Comparison of ENCODE assay signal across 16 cellular contexts in genomic region chr18:62566818-62567217, GRCh38. TPM values are rescaled to one million over a fixed set of nuclear protein-coding genes. Genes with fewer than 3 reads are reported as not detected.
DNase-seq lines count a peak whose midpoint lies in the region; ATAC-seq, FAIRE-seq and TF ChIP-seq lines count a peak whose summit lies in the region.
"Had no signal": no experiment of that assay in that cellular context is flagged by ENCODE, and none has a peak within 500 bp of the region (broad histone marks: within the 10 kb centered on the region; RNA-seq: fewer than 3 reads in every experiment).

No MANE protein-coding gene starts in this region.

- DNase-seq in HepG2 (ENCODE audit: low spot score) (no peak), right lobe of liver (no peak), IMR-90 (no peak), small intestine (no peak), NCI-H1930 (lab: John Stamatoyannopoulos, UW) (no peak)
- DNase-seq in activated CD4-positive, alpha-beta T cell treated with anti-CD3 and anti-CD28 coated beads for 48 hours = no peak
- DNase-seq: DMS79 treated with DMSO at 0.1 percent for 48 hours, H9 had no signal

- H3K9me3 ChIP-seq in HepG2 (ENCODE audit: low read length) = no peaks in the 10 kb centered on the region
- no peaks in the 10 kb centered on the region for H3K9me3 ChIP-seq in right lobe of liver
- H3K9me3 ChIP-seq in IMR-90 (ENCODE audit: control insufficient read depth, insufficient read depth, low read length) = no peaks in the 10 kb centered on the region
- no peaks in the 10 kb centered on the region for H3K9me3 ChIP-seq in small intestine (ENCODE audit: control insufficient read depth, low read depth)
- H3K9me3 ChIP-seq: Caco-2 had no signal

- TF ChIP-seq RAD21 in HepG2 (CRISPR knock-in tag; IDR thresholded peaks at IDR 0.05) (no peak), IMR-90 (IDR thresholded peaks at IDR 0.05; ENCODE audit: low read length) (no peak)

- no peak overlapping the region for H2AK9ac ChIP-seq in IMR-90 (replicated peaks; ENCODE audit: low read depth, low read length, poor library complexity)

- H2BK15ac ChIP-seq in IMR-90 (ENCODE audit: low read depth, low read length) = no peak overlapping the region

- H2BK20ac ChIP-seq in IMR-90 (ENCODE audit: low read depth, low read length) = no peak overlapping the region

- no peak overlapping the region for H3K23ac ChIP-seq in IMR-90 (ENCODE audit: low read depth, low read length)

- CTCF ChIA-PET in HepG2 (lab: Yijun Ruan, JAX; ENCODE audit: low intra/inter-chr PET ratio, low total read pairs) = interaction anchor here (1.2 kb wide), 1 partner anchor 141 kb away, joined by 5 read pairs; no protein-coding TSS in a partner anchor
- CTCF ChIA-PET in IMR-90 (lab: Yijun Ruan, JAX) = interaction anchor here (1.0 kb wide), 1 partner anchor 141 kb away, joined by 3 read pairs; no protein-coding TSS in a partner anchor

- peaks cover 99% of the 10 kb centered on the region for H3K36me3 Mint-ChIP-seq in activated T-helper 17 cell treated with anti-CD3 and anti-CD28 coated beads, Interleukin-2, amount 50 U/mL, for 72 hours (ENCODE audit: low read depth)

- H2AK5ac ChIP-seq in IMR-90 (ENCODE audit: low read depth, low read length) = no peak overlapping the region

- H3K4me3 ChIP-seq in HepG2 (replicated peaks in 1 of 3; ENCODE audit: insufficient read depth in 1 of 3, low read depth in 2 of 3, low read length in 3 of 3) (no peak overlapping the region), right lobe of liver (no peak overlapping the region), IMR-90 (ENCODE audit: insufficient read depth, low read depth, low read length) (no peak overlapping the region), small intestine (ENCODE audit: low read depth in 1 of 2, low read length in 2 of 2) (no peak overlapping the region)
- H3K4me3 ChIP-seq: GM23248 had no signal

- H4K20me1 ChIP-seq in HepG2 (ENCODE audit: insufficient read depth, low read length) (no peaks in the 10 kb centered on the region), IMR-90 (ENCODE audit: insufficient read depth, low read length) (no peaks in the 10 kb centered on the region)

- H4K91ac ChIP-seq in IMR-90 (ENCODE audit: insufficient read depth, low read depth, low read length) = no peak overlapping the region

- H3K27me3 Mint-ChIP-seq in activated T-helper 17 cell treated with anti-CD3 and anti-CD28 coated beads, Interleukin-2, amount 50 U/mL, for 72 hours = no peaks in the 10 kb centered on the region

- H3K18ac ChIP-seq in IMR-90 (ENCODE audit: low read depth, low read length) = no peak overlapping the region

- H2BK120ac ChIP-seq in IMR-90 (ENCODE audit: low read depth, low read length) = no peak overlapping the region

- 98% methylated on average over 4 of the region's 4 CpGs for WGBS in HepG2 (ENCODE audit: low lambda C conversion rate)
- 92% methylated on average over 4 of the region's 4 CpGs for WGBS in right lobe of liver (ENCODE audit: insufficient coverage, low coverage, low lambda C conversion rate, missing lambda C conversion rate)
- WGBS in IMR-90 (ENCODE audit: extremely low coverage in 2 of 2, insufficient read length in 1 of 2), 2 experiments = 100% methylated on average over 3 of the region's 4 CpGs; no CpG with 5 or more reads in 1 of the 2 experiments
- WGBS in small intestine, 3 donors = 97 to 98% (median 97%) methylated on average over 4 of the region's 4 CpGs

- no peaks in the 10 kb centered on the region for H3K79me2 ChIP-seq in HepG2 (ENCODE audit: insufficient read depth, low read length)

- peaks cover 17 to 80% of the 10 kb centered on the region in 2 experiments for H3K36me3 ChIP-seq in HepG2 (replicated peaks in 1 of 2; ENCODE audit: control insufficient read depth in 1 of 2, insufficient read depth in 2 of 2, low read length in 2 of 2)
- H3K36me3 ChIP-seq in right lobe of liver = peaks cover 5 to 99% (median 30%) of the 10 kb centered on the region in 4 donors
- H3K36me3 ChIP-seq in IMR-90 (ENCODE audit: control insufficient read depth, insufficient read depth, low read length) = peaks cover 5% of the 10 kb centered on the region; the same call in 1 of the 2 replicates
- H3K36me3 ChIP-seq in small intestine (ENCODE audit: control insufficient read depth in 2 of 2, insufficient read depth in 2 of 2, low read length in 2 of 2) = peaks cover 10 to 24% of the 10 kb centered on the region in 2 donors

- H3K27ac ChIP-seq in HepG2 (ENCODE audit: extremely low read length, insufficient read depth, low read length) = no peak overlapping the region
- H3K27ac ChIP-seq in right lobe of liver = no peak overlapping the region
- H3K27ac ChIP-seq in IMR-90 (ENCODE audit: insufficient read depth, low read length) = no peak overlapping the region
- H3K27ac ChIP-seq in small intestine (ENCODE audit: low read depth in 1 of 2, low read length in 1 of 2) = no peak overlapping the region
- H3K27ac ChIP-seq: 22Rv1, GM23248 had no signal

- TF ChIP-seq CTCF in HepG2 (CRISPR knock-in tag; IDR thresholded peaks at IDR 0.05) = no peak
- TF ChIP-seq CTCF in right lobe of liver (IDR thresholded peaks at IDR 0.05) = no peak
- no peak for TF ChIP-seq CTCF in IMR-90 (conservative IDR thresholded peaks at IDR 0.05; ENCODE audit: low read depth, low read length)

- ATAC-seq in HepG2 = no peak
- no peak for ATAC-seq in right lobe of liver
- no peak for ATAC-seq in IMR-90 (ENCODE audit: low read depth)
- no peak for ATAC-seq in activated T-helper 17 cell treated with anti-CD3 and anti-CD28 coated beads, Interleukin-2, amount 50 U/mL, for 72 hours (replicated peaks)
- no peak for ATAC-seq in GM21526 (IDR thresholded peaks at IDR 0.05; ENCODE audit: low FRiP score, unreplicated experiment)
- ATAC-seq: CD8-positive, alpha-beta T cell; HCT116 had no signal

- no peaks in the 10 kb centered on the region for H3K9me3 Mint-ChIP-seq in activated T-helper 17 cell treated with anti-CD3 and anti-CD28 coated beads, Interleukin-2, amount 50 U/mL, for 72 hours
- H3K9me3 Mint-ChIP-seq: CD8-positive, alpha-beta T cell had no signal

- FAIRE-seq in HepG2 (lab: Jason Lieb, UNC) = no peak
- peak; percentile 23 for FAIRE-seq in small intestine (lab: Jason Lieb, UNC)
- FAIRE-seq: GM12891 had no signal

- H3K4me1 ChIP-seq in HepG2 (ENCODE audit: insufficient read depth, low read length) (no peaks in the 10 kb centered on the region), right lobe of liver (no peaks in the 10 kb centered on the region), IMR-90 (ENCODE audit: control insufficient read depth, insufficient read depth, low read length) (0 out of 2 replicates have a peak, but pooled peaks cover 2% of the 10 kb centered on the region), small intestine (ENCODE audit: control insufficient read depth in 2 of 2, insufficient read depth in 1 of 2, low read depth in 1 of 2, low read length in 1 of 2) (no peaks in the 10 kb centered on the region)
- H3K4me1 ChIP-seq: Caco-2 had no signal

- H3K9me1 ChIP-seq in IMR-90 (ENCODE audit: insufficient read depth, low read length) = no peaks in the 10 kb centered on the region

- TF ChIP-seq EP300 in HepG2 (IDR thresholded peaks at IDR 0.05; ENCODE audit: low read depth in 2 of 2, low read length in 2 of 2) (no peak), HepG2 (CRISPR knock-in tag; IDR thresholded peaks at IDR 0.05; ENCODE audit: borderline replicate concordance) (no peak)

- no peak overlapping the region for H3K56ac ChIP-seq in IMR-90 (ENCODE audit: extremely low read depth, insufficient read depth, low read length)

- H2AFZ ChIP-seq in HepG2 (ENCODE audit: low read length) (no peak overlapping the region), IMR-90 (replicated peaks; ENCODE audit: low read length, poor library complexity) (no peak overlapping the region)
- H2AFZ ChIP-seq: GM23248 had no signal

- no peak overlapping the region for H4K5ac ChIP-seq in IMR-90 (ENCODE audit: low read depth, low read length)

- H3K4ac ChIP-seq in IMR-90 (ENCODE audit: low read depth, low read length) = no peak overlapping the region

- H3K4me3 Mint-ChIP-seq in activated T-helper 17 cell treated with anti-CD3 and anti-CD28 coated beads, Interleukin-2, amount 50 U/mL, for 72 hours = no peak overlapping the region
- H3K4me3 Mint-ChIP-seq: CD8-positive, alpha-beta T cell; H9 had no signal

- H3K27me3 ChIP-seq in HepG2 (ENCODE audit: control insufficient read depth in 1 of 2, insufficient read depth in 2 of 2, low read length in 2 of 2) (no peaks in the 10 kb centered on the region), right lobe of liver (no peaks in the 10 kb centered on the region), IMR-90 (ENCODE audit: control insufficient read depth, insufficient read depth, low read length) (no peaks in the 10 kb centered on the region), small intestine (ENCODE audit: control insufficient read depth in 2 of 2, insufficient read depth in 2 of 2, low read length in 2 of 2) (no peaks in the 10 kb centered on the region)

- no peaks in the 10 kb centered on the region for H3K79me1 ChIP-seq in IMR-90 (ENCODE audit: low read depth in 1 of 2, low read length in 2 of 2)

- BruUV-seq in HepG2 (replicated peaks; lab: Mats Ljungman, UMichigan) = no TSS peak
- BruUV-seq in IMR-90 (replicated peaks; lab: Mats Ljungman, UMichigan) = no TSS peak

- peaks cover 14% of the 10 kb centered on the region for H3K4me1 Mint-ChIP-seq in activated T-helper 17 cell treated with anti-CD3 and anti-CD28 coated beads, Interleukin-2, amount 50 U/mL, for 72 hours
- H3K4me1 Mint-ChIP-seq: H9 had no signal

- H3K14ac ChIP-seq in IMR-90 (replicated peaks; ENCODE audit: low read depth, low read length) = no peak overlapping the region

- H3K27ac Mint-ChIP-seq in activated T-helper 17 cell treated with anti-CD3 and anti-CD28 coated beads, Interleukin-2, amount 50 U/mL, for 72 hours = peak overlapping the region; percentile 6
- H3K27ac Mint-ChIP-seq: CD8-positive, alpha-beta T cell; H9 had no signal

- TF ChIP-seq POLR2A in HepG2 (IDR thresholded peaks at IDR 0.05; ENCODE audit: insufficient read depth in 1 of 2, low read depth in 2 of 2, low read length in 2 of 2) (no peak), right lobe of liver (IDR thresholded peaks at IDR 0.05) (no peak), IMR-90 (IDR thresholded peaks at IDR 0.05; ENCODE audit: low read depth, low read length) (no peak)

- no peak overlapping the region for H2BK5ac ChIP-seq in IMR-90 (ENCODE audit: low read depth, low read length, poor library complexity, severe bottlenecking)

- intact Hi-C loops in HepG2 (cut with micrococcal nuclease; ENCODE audit: unreplicated experiment) (no loop called here), right lobe of liver (cut with DNase I) (no loop called here), IMR-90 (cut with micrococcal nuclease) (no loop called here)

- no peak overlapping the region for H4K8ac ChIP-seq in IMR-90 (ENCODE audit: low read depth in 2 of 2, low read length in 2 of 2)

- in situ Hi-C loops in HepG2 (cut with HindIII; ENCODE audit: extremely low pct_ligation_motif_present, low pct_unique_long_range_greater_than_20kb) (no loop called here), IMR-90 (cut with MboI; ENCODE audit: low sequenced_read_pairs) (loop anchor here (25.0 kb wide), 1 partner anchor 280 kb away; no protein-coding TSS in a partner anchor)

- H3K4me2 ChIP-seq in HepG2 (ENCODE audit: low read depth, low read length) = no peak overlapping the region
- H3K4me2 ChIP-seq in IMR-90 (ENCODE audit: low read depth, low read length) = no peak overlapping the region

- POLR2A ChIA-PET in HepG2 (lab: Yijun Ruan, JAX) (no interaction called here), IMR-90 (lab: Charles Lee; ENCODE audit: unreplicated experiment) (no interaction called here)

- H3K9ac ChIP-seq in HepG2 (ENCODE audit: insufficient read depth, low read depth, low read length) (no peak overlapping the region), IMR-90 (ENCODE audit: low read depth, low read length) (no peak overlapping the region)
- H3K9ac ChIP-seq: GM23248 had no signal

- dilution Hi-C loops in IMR-90 (cut with HindIII; ENCODE audit: low sequenced_read_pairs, unreplicated experiment) = no loop called here

RNA-seq across cellular contexts. Expression of gene ZCCHC2, which starts 44.0 kb away (rescaled TPM):
- total RNA-seq in HepG2 (2016; rRNA removed; fragmentation: Illumina TruSeq; extraction: Trizol) (76.1 and 76.5 TPM in 2 replicates), right lobe of liver (10 to 100 TPM; 18.9 to 26.6 (median 23.5) TPM), IMR-90 (2012; rRNA removed) (2.2 and 3.6 TPM in 2 replicates)
- 177 and 189 TPM in 2 replicates for total RNA-seq in HepG2 (2016; cell fraction: cytosol; rRNA removed; fragmentation: Illumina TruSeq; extraction: Trizol; ENCODE audit: low read depth)
- total RNA-seq in HepG2 (2016; cell fraction: insoluble cytoplasmic fraction; rRNA removed; fragmentation: Illumina TruSeq; extraction: Trizol) = 71.7 and 74.4 TPM in 2 replicates
- 60.3 and 72.3 TPM in 2 replicates for total RNA-seq in HepG2 (2016; cell fraction: membrane; rRNA removed; fragmentation: Illumina TruSeq; extraction: Trizol)
- total RNA-seq in HepG2 (2016; cell fraction: nucleus; rRNA removed; fragmentation: Illumina TruSeq; extraction: Trizol) = 106 and 120 TPM in 2 replicates
- polyA plus RNA-seq in HepG2 (2011; rRNA removed) (52.2 and 62.5 TPM in 2 replicates), IMR-90 (2012; rRNA removed) (3.2 and 4.1 TPM in 2 replicates), small intestine (1 to 10 TPM; 5.1 to 8.7 (median 7.9) TPM)
- 39.3 and 44.4 TPM in 2 replicates for polyA plus RNA-seq in HepG2 (2011; cell fraction: cytosol; rRNA removed)
- 79.8 and 99.4 TPM in 2 replicates for polyA plus RNA-seq in HepG2 (2011; cell fraction: nucleus; rRNA removed)
- 25.6 and 27.8 TPM in 2 replicates for polyA plus RNA-seq in HepG2 (2012)
- 4.7 and 5.0 TPM in 2 replicates for polyA plus RNA-seq in HepG2 (2016; cell fraction: cytosol; fragmentation: Illumina TruSeq; extraction: Trizol; ENCODE audit: low read depth)
- 53.3 and 60.9 TPM in 2 replicates for polyA plus RNA-seq in HepG2 (2016; cell fraction: insoluble cytoplasmic fraction; fragmentation: Illumina TruSeq; extraction: Trizol; ENCODE audit: low read depth)
- 13.0 and 14.6 TPM in 2 replicates for polyA plus RNA-seq in HepG2 (2016; cell fraction: membrane; fragmentation: Illumina TruSeq; extraction: Trizol; ENCODE audit: low read depth)
- 129 and 143 TPM in 2 replicates for polyA plus RNA-seq in HepG2 (2016; cell fraction: nucleus; fragmentation: Illumina TruSeq; extraction: Trizol; ENCODE audit: insufficient read depth, low read depth)
- polyA minus RNA-seq in HepG2 (2011; rRNA and poly(A)+ RNA removed; ENCODE audit: low replicate concordance) = 58.0 and 138 TPM in 2 replicates
- polyA minus RNA-seq in HepG2 (2011; cell fraction: cytosol; rRNA and poly(A)+ RNA removed) = 42.1 and 44.2 TPM in 2 replicates
- 164 and 187 TPM in 2 replicates for polyA minus RNA-seq in HepG2 (2011; cell fraction: nucleus; rRNA and poly(A)+ RNA removed)
- polyA plus RNA-seq in IMR-90 (2012; cell fraction: cytosol; rRNA removed) = 1.5 and 2.1 TPM in 2 replicates
- 5.9 and 9.1 TPM in 2 replicates for polyA plus RNA-seq in IMR-90 (2012; cell fraction: nucleus; rRNA removed; ENCODE audit: low replicate concordance)
- 10 to 100 TPM; 45.4 to 50.4 TPM for total RNA-seq in activated T-helper 17 cell treated with anti-CD3 and anti-CD28 coated beads, Interleukin-2, amount 50 U/mL, for 72 hours
